Comparison of ENCODE assay signal across 1 cellular context in the genomic region with DNA sequence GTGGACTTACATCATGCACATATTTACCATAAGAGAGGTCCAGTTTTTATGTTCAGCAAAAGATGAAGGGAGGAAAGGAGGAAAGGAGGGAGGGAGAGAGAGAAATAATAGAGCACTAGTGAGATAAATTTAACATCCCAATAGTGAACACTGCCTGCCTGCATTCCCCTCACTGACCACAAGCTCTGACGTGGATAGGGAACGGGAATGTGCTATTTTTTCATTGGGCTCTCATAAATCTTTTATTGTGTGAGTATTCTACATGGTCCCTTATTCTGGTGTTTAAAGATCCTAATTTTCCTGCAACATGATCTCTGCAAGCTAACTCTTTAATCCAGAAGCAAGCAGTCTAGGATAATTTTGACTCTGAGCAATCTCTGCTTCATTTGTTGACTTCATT.
TF ChIP-seq lines count a peak whose summit lies in the region.

No MANE protein-coding gene starts in this region.

TF ChIP-seq in H1, 55 proteins besides CTCF, POLR2A, EP300 and RAD21:
- TF ChIP-seq, protein P1, sequence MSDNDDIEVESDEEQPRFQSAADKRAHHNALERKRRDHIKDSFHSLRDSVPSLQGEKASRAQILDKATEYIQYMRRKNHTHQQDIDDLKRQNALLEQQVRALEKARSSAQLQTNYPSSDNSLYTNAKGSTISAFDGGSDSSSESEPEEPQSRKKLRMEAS (IDR thresholded peaks at IDR 0.05), result no peak
- TF ChIP-seq JUN (IDR thresholded peaks at IDR 0.05; ENCODE audit: low read depth, low read length) (no peak), CTBP2 (IDR thresholded peaks at IDR 0.05; ENCODE audit: borderline replicate concordance, insufficient read depth, insufficient read length, low read length) (no peak), KDM5A (IDR thresholded peaks at IDR 0.05; ENCODE audit: low read length) (no peak), SIRT6 (IDR thresholded peaks at IDR 0.05; ENCODE audit: low read length) (no peak), RXRA (IDR thresholded peaks at IDR 0.05; ENCODE audit: insufficient read depth, low read depth, low read length) (no peak), NRF1 (IDR thresholded peaks at IDR 0.05; ENCODE audit: low read depth, low read length) (no peak), CBX5 (IDR thresholded peaks at IDR 0.05; ENCODE audit: low read depth, low read length) (no peak), TAF7 (optimal IDR thresholded peaks at IDR 0.05; ENCODE audit: borderline replicate concordance, low read depth, low read length) (no peak), TCF12 (IDR thresholded peaks at IDR 0.05; ENCODE audit: low read depth, low read length) (no peak), TEAD4 (IDR thresholded peaks at IDR 0.05; ENCODE audit: low read depth, low read length) (0 out of 2 replicates have a peak, but pooled peaks have one; percentile 5), CREB1 (IDR thresholded peaks at IDR 0.05) (0 out of 2 replicates have a peak, but pooled peaks have one; percentile 25)
- TF ChIP-seq, protein P2, sequence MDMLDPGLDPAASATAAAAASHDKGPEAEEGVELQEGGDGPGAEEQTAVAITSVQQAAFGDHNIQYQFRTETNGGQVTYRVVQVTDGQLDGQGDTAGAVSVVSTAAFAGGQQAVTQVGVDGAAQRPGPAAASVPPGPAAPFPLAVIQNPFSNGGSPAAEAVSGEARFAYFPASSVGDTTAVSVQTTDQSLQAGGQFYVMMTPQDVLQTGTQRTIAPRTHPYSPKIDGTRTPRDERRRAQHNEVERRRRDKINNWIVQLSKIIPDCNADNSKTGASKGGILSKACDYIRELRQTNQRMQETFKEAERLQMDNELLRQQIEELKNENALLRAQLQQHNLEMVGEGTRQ (IDR thresholded peaks at IDR 0.05; ENCODE audit: low read length), result no peak
TF ChIP-seq in H1: peak in this region for 2.
